In genomic region chr5:126449751-126450271, GRCh38 we compare ENCODE assay signal across 1 cellular context.
TF ChIP-seq lines count a peak whose summit lies in the region.

No MANE protein-coding gene starts in this region.

TF ChIP-seq in HepG2, 621 proteins besides CTCF, POLR2A, EP300 and RAD21:
- TF ChIP-seq SP4 (CRISPR knock-in tag; IDR thresholded peaks at IDR 0.05): no peak
- TF ChIP-seq HNRNPK (IDR thresholded peaks at IDR 0.05; ENCODE audit: low read depth, low read length, poor library complexity, severe bottlenecking): no peak
- no peak for TF ChIP-seq AHDC1 (CRISPR knock-in tag; IDR thresholded peaks at IDR 0.05; ENCODE audit: borderline replicate concordance)
